In genomic region chr1:61130338-61131000, GRCh38 we compare ENCODE assay signal across 25 cellular contexts.
"Had no signal": no experiment of that assay in that cellular context is flagged by ENCODE, and none has a peak within 500 bp of the region (broad histone marks: within the 10 kb centered on the region; RNA-seq: fewer than 3 reads in every experiment).

No MANE protein-coding gene starts in this region.

- H3K27ac Mint-ChIP-seq: activated B cell treated with CpG ODN at 0.5 μM for 24 hours; activated CD4-positive, alpha-beta memory T cell treated with anti-CD3 and anti-CD28 coated beads for 36 hours; activated CD4-positive, alpha-beta T cell treated with anti-CD3 and anti-CD28 coated beads, Interleukin-2, amount 10 ng/mL, durations not matched to agents 24 days and 14 days; activated naive CD4-positive, alpha-beta T cell treated with anti-CD3 and anti-CD28 coated beads, Interleukin-2, amount 50 U/mL, for 72 hours; activated naive CD8-positive, alpha-beta T cell treated with anti-CD3 and anti-CD28 coated beads, Interleukin-2, amount 50 U/mL, for 24 hours; T-cell had no signal

- FAIRE-seq: TTC549 had no signal

- H3K36me3 ChIP-seq: ascending aorta, brain microvascular endothelial cell, cardiac muscle cell had no signal

- H3K4me3 Mint-ChIP-seq: activated B cell treated with CpG ODN at 0.5 μM for 24 hours; activated CD4-positive, alpha-beta memory T cell treated with anti-CD3 and anti-CD28 coated beads for 36 hours; activated CD4-positive, alpha-beta T cell treated with anti-CD3 and anti-CD28 coated beads, Interleukin-2, amount 10 ng/mL, durations not matched to agents 24 days and 14 days; activated naive CD8-positive, alpha-beta T cell treated with anti-CD3 and anti-CD28 coated beads, Interleukin-2, amount 50 U/mL, for 24 hours; activated T-cell treated with anti-CD3 and anti-CD28 coated beads, Interleukin-2, amount 50 U/mL, for 4 hours; T-cell had no signal

- H3K4me3 ChIP-seq: ascending aorta, cardiac muscle cell had no signal

- H3K9me3 Mint-ChIP-seq: activated B cell treated with CpG ODN at 0.5 μM for 24 hours; activated CD4-positive, alpha-beta memory T cell treated with anti-CD3 and anti-CD28 coated beads for 36 hours; activated CD4-positive, alpha-beta T cell treated with anti-CD3 and anti-CD28 coated beads, Interleukin-2, amount 10 ng/mL, durations not matched to agents 24 days and 14 days; activated naive CD4-positive, alpha-beta T cell treated with anti-CD3 and anti-CD28 coated beads, Interleukin-2, amount 50 U/mL, for 72 hours; activated naive CD8-positive, alpha-beta T cell treated with anti-CD3 and anti-CD28 coated beads, Interleukin-2, amount 50 U/mL, for 24 hours; activated T-cell treated with anti-CD3 and anti-CD28 coated beads, Interleukin-2, amount 50 U/mL, for 4 hours; T-cell had no signal

- H3K27me3 Mint-ChIP-seq: activated CD4-positive, alpha-beta memory T cell treated with anti-CD3 and anti-CD28 coated beads for 36 hours had no signal

- H3K9me3 ChIP-seq: ascending aorta had no signal

- H3K27ac ChIP-seq: brain microvascular endothelial cell, cardiac muscle cell had no signal

- DNase-seq: activated B cell treated with CpG ODN at 0.5 μM for 24 hours; activated CD4-positive, alpha-beta memory T cell treated with anti-CD3 and anti-CD28 coated beads for 36 hours; activated CD4-positive, alpha-beta T cell treated with anti-CD3 and anti-CD28 coated beads for 1 hour; activated CD4-positive, alpha-beta T cell treated with anti-CD3 and anti-CD28 coated beads, Interleukin-2, amount 10 ng/mL, durations not matched to agents 24 days and 14 days; activated CD8-positive, alpha-beta memory T cell treated with anti-CD3 and anti-CD28 coated beads for 24 hours; activated effector memory CD4-positive, alpha-beta T cell treated with anti-CD3 and anti-CD28 coated beads, Interleukin-2, amount 50 U/mL, for 16 hours; activated naive CD4-positive, alpha-beta T cell treated with Interleukin-2 at 50 U/mL for 16 hours; activated naive CD8-positive, alpha-beta T cell treated with anti-CD3 and anti-CD28 coated beads, Interleukin-2, amount 50 U/mL, for 24 hours; activated T-cell treated with anti-CD3 and anti-CD28 coated beads, Interleukin-2, amount 50 U/mL, for 4 hours; amniotic stem cell; brain microvascular endothelial cell; cerebellar nuclear complex; MM.1S; NCI-H1417; NCI-H1930; NCI-H510A treated with DMSO at 0.1 percent for 48 hours; NCI-H748 treated with DMSO at 0.1 percent for 48 hours; SIG-M5; T-cell; T-helper 2 cell; T1000 had no signal

- H3K27me3 ChIP-seq: ascending aorta, brain microvascular endothelial cell, cardiac muscle cell had no signal

- ATAC-seq: activated naive CD4-positive, alpha-beta T cell treated with anti-CD3 and anti-CD28 coated beads, Interleukin-2, amount 50 U/mL, for 72 hours; activated naive CD8-positive, alpha-beta T cell treated with anti-CD3 and anti-CD28 coated beads, Interleukin-2, amount 50 U/mL, for 24 hours; activated T-cell treated with anti-CD3 and anti-CD28 coated beads, Interleukin-2, amount 50 U/mL, for 4 hours; T-cell had no signal

- H3K4me1 Mint-ChIP-seq: activated B cell treated with CpG ODN at 0.5 μM for 24 hours had no signal

- H3K36me3 Mint-ChIP-seq: activated naive CD4-positive, alpha-beta T cell treated with anti-CD3 and anti-CD28 coated beads, Interleukin-2, amount 50 U/mL, for 72 hours; T-cell had no signal
